1 cellular context compared by ENCODE assay signal in the genomic region with DNA sequence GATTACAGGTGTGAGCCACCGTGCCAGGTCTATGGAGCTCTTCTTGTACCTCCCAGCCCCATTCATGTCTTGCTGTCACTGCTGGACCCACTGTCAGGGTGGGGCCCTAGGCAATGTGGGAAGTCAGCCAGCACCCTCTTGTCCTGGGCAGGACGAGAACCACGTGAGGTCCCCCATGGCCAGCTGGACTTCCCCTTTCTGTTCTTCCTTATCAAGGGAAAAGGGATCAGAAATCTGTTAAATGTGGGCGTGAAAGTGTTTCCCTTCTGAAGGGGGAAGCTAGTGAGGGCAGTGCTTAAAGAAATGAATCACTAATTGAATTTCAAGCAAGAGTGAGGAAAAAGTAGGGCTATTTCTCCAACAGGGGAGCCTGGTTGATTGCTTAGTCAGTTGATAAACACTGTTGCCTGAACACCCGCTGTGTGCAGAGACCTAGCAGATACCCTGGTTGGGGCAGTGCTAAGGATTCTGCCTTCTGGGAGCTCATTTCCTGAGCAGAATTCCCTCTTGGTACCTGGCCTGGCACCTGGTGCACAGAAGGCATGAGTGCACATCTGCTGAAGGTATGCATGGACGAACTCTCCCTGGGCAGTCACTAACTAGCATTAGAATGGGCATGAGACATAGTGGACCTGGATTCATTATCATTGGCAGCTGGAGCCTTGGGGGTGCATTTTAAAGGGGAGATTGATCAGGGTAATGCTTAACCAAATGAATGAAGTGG.
TF ChIP-seq lines count a peak whose summit lies in the region.

No MANE protein-coding gene starts in this region.

TF ChIP-seq in K562, 482 proteins besides CTCF, POLR2A, EP300 and RAD21 (continued from another document and continues in another):
- TF ChIP-seq, protein P1, sequence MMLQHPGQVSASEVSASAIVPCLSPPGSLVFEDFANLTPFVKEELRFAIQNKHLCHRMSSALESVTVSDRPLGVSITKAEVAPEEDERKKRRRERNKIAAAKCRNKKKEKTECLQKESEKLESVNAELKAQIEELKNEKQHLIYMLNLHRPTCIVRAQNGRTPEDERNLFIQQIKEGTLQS (IDR thresholded peaks at IDR 0.05), result no peak
- TF ChIP-seq, protein P1 (CRISPR knock-in tag; conservative IDR thresholded peaks at IDR 0.05), result no peak
- TF ChIP-seq ZNF263 (CRISPR knock-in tag; IDR thresholded peaks at IDR 0.05; ENCODE audit: borderline replicate concordance), result no peak
- TF ChIP-seq GATA2 (CRISPR knock-in tag; IDR thresholded peaks at IDR 0.05), result peak; percentile 26; the same call in 1 of the 2 replicates
- TF ChIP-seq, protein P2, sequence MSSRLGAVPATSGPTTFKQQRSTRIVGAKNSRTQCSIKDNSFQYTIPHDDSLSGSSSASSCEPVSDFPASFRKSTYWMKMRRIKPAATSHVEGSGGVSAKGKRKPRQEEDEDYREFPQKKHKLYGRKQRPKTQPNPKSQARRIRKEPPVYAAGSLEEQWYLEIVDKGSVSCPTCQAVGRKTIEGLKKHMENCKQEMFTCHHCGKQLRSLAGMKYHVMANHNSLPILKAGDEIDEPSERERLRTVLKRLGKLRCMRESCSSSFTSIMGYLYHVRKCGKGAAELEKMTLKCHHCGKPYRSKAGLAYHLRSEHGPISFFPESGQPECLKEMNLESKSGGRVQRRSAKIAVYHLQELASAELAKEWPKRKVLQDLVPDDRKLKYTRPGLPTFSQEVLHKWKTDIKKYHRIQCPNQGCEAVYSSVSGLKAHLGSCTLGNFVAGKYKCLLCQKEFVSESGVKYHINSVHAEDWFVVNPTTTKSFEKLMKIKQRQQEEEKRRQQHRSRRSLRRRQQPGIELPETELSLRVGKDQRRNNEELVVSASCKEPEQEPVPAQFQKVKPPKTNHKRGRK (tag; IDR thresholded peaks at IDR 0.05), result no peak
- TF ChIP-seq NFXL1 (CRISPR knock-in tag; IDR thresholded peaks at IDR 0.05), result no peak
- TF ChIP-seq, protein P3, sequence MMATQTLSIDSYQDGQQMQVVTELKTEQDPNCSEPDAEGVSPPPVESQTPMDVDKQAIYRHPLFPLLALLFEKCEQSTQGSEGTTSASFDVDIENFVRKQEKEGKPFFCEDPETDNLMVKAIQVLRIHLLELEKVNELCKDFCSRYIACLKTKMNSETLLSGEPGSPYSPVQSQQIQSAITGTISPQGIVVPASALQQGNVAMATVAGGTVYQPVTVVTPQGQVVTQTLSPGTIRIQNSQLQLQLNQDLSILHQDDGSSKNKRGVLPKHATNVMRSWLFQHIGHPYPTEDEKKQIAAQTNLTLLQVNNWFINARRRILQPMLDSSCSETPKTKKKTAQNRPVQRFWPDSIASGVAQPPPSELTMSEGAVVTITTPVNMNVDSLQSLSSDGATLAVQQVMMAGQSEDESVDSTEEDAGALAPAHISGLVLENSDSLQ (IDR thresholded peaks at IDR 0.05), result 0 out of 2 replicates have a peak, but pooled peaks have one; percentile 16
- no peak for TF ChIP-seq CEBPG (CRISPR knock-in tag; IDR thresholded peaks at IDR 0.05)
- TF ChIP-seq CEBPG (tag; conservative IDR thresholded peaks at IDR 0.05 in 1 of 2, IDR thresholded peaks at IDR 0.05 in 1 of 2), result no peak
- TF ChIP-seq, protein P4, sequence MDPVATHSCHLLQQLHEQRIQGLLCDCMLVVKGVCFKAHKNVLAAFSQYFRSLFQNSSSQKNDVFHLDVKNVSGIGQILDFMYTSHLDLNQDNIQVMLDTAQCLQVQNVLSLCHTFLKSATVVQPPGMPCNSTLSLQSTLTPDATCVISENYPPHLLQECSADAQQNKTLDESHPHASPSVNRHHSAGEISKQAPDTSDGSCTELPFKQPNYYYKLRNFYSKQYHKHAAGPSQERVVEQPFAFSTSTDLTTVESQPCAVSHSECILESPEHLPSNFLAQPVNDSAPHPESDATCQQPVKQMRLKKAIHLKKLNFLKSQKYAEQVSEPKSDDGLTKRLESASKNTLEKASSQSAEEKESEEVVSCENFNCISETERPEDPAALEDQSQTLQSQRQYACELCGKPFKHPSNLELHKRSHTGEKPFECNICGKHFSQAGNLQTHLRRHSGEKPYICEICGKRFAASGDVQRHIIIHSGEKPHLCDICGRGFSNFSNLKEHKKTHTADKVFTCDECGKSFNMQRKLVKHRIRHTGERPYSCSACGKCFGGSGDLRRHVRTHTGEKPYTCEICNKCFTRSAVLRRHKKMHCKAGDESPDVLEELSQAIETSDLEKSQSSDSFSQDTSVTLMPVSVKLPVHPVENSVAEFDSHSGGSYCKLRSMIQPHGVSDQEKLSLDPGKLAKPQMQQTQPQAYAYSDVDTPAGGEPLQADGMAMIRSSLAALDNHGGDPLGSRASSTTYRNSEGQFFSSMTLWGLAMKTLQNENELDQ (CRISPR knock-in tag; IDR thresholded peaks at IDR 0.05; ENCODE audit: borderline replicate concordance), result no peak
- peak; percentile 88 for TF ChIP-seq BHLHE40 (IDR thresholded peaks at IDR 0.05; ENCODE audit: low read length)
- TF ChIP-seq MTF1 (CRISPR knock-in tag; IDR thresholded peaks at IDR 0.05; ENCODE audit: borderline replicate concordance), result no peak
- peak; percentile 45; the same call in 1 of the 2 replicates for TF ChIP-seq CBFA2T2 (conservative IDR thresholded peaks at IDR 0.05)
- TF ChIP-seq PHTF2 (CRISPR knock-in tag; IDR thresholded peaks at IDR 0.05), result no peak
- TF ChIP-seq ZNF24 (IDR thresholded peaks at IDR 0.05), result no peak
- TF ChIP-seq ZEB2 (IDR thresholded peaks at IDR 0.05), result no peak
- TF ChIP-seq RB1 (IDR thresholded peaks at IDR 0.05; ENCODE audit: low read depth), result no peak
- no peak for TF ChIP-seq IRF2 (CRISPR knock-in tag; IDR thresholded peaks at IDR 0.05)
- no peak for TF ChIP-seq SMARCB1 (IDR thresholded peaks at IDR 0.05; ENCODE audit: insufficient read length, low read depth)
- no peak for TF ChIP-seq STAT5B (CRISPR knock-in tag; IDR thresholded peaks at IDR 0.05)
- peak; percentile 64; the same call in 1 of the 2 replicates for TF ChIP-seq KLF16 (IDR thresholded peaks at IDR 0.05)
- TF ChIP-seq, protein P5, sequence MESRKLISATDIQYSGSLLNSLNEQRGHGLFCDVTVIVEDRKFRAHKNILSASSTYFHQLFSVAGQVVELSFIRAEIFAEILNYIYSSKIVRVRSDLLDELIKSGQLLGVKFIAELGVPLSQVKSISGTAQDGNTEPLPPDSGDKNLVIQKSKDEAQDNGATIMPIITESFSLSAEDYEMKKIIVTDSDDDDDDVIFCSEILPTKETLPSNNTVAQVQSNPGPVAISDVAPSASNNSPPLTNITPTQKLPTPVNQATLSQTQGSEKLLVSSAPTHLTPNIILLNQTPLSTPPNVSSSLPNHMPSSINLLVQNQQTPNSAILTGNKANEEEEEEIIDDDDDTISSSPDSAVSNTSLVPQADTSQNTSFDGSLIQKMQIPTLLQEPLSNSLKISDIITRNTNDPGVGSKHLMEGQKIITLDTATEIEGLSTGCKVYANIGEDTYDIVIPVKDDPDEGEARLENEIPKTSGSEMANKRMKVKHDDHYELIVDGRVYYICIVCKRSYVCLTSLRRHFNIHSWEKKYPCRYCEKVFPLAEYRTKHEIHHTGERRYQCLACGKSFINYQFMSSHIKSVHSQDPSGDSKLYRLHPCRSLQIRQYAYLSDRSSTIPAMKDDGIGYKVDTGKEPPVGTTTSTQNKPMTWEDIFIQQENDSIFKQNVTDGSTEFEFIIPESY (CRISPR knock-in tag; IDR thresholded peaks at IDR 0.05), result no peak
- TF ChIP-seq RFX1 (IDR thresholded peaks at IDR 0.05), result no peak
- no peak for TF ChIP-seq CHCHD3 (CRISPR knock-in tag; IDR thresholded peaks at IDR 0.05)
- TF ChIP-seq SMAD3 (CRISPR knock-in tag; conservative IDR thresholded peaks at IDR 0.05), result no peak
- TF ChIP-seq, protein P6, sequence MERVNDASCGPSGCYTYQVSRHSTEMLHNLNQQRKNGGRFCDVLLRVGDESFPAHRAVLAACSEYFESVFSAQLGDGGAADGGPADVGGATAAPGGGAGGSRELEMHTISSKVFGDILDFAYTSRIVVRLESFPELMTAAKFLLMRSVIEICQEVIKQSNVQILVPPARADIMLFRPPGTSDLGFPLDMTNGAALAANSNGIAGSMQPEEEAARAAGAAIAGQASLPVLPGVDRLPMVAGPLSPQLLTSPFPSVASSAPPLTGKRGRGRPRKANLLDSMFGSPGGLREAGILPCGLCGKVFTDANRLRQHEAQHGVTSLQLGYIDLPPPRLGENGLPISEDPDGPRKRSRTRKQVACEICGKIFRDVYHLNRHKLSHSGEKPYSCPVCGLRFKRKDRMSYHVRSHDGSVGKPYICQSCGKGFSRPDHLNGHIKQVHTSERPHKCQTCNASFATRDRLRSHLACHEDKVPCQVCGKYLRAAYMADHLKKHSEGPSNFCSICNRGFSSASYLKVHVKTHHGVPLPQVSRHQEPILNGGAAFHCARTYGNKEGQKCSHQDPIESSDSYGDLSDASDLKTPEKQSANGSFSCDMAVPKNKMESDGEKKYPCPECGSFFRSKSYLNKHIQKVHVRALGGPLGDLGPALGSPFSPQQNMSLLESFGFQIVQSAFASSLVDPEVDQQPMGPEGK (CRISPR knock-in tag; IDR thresholded peaks at IDR 0.05; ENCODE audit: borderline replicate concordance), result no peak
- TF ChIP-seq, protein P7, sequence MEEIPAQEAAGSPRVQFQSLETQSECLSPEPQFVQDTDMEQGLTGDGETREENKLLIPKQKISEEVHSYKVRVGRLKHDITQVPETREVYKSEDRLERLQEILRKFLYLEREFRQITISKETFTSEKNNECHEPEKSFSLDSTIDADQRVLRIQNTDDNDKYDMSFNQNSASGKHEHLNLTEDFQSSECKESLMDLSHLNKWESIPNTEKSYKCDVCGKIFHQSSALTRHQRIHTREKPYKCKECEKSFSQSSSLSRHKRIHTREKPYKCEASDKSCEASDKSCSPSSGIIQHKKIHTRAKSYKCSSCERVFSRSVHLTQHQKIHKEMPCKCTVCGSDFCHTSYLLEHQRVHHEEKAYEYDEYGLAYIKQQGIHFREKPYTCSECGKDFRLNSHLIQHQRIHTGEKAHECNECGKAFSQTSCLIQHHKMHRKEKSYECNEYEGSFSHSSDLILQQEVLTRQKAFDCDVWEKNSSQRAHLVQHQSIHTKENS (CRISPR knock-in tag; IDR thresholded peaks at IDR 0.05), result no peak
- TF ChIP-seq ATF1 (CRISPR knock-in tag; IDR thresholded peaks at IDR 0.05), result no peak
- TF ChIP-seq ATF1 (tag; IDR thresholded peaks at IDR 0.05), result peak; percentile 39; the same call in 1 of the 2 replicates
- TF ChIP-seq ZNF444 (CRISPR knock-in tag; IDR thresholded peaks at IDR 0.05), result no peak
- peak; percentile 53 for TF ChIP-seq DACH1 (IDR thresholded peaks at IDR 0.05; ENCODE audit: partially characterized antibody)
- TF ChIP-seq, protein P8, sequence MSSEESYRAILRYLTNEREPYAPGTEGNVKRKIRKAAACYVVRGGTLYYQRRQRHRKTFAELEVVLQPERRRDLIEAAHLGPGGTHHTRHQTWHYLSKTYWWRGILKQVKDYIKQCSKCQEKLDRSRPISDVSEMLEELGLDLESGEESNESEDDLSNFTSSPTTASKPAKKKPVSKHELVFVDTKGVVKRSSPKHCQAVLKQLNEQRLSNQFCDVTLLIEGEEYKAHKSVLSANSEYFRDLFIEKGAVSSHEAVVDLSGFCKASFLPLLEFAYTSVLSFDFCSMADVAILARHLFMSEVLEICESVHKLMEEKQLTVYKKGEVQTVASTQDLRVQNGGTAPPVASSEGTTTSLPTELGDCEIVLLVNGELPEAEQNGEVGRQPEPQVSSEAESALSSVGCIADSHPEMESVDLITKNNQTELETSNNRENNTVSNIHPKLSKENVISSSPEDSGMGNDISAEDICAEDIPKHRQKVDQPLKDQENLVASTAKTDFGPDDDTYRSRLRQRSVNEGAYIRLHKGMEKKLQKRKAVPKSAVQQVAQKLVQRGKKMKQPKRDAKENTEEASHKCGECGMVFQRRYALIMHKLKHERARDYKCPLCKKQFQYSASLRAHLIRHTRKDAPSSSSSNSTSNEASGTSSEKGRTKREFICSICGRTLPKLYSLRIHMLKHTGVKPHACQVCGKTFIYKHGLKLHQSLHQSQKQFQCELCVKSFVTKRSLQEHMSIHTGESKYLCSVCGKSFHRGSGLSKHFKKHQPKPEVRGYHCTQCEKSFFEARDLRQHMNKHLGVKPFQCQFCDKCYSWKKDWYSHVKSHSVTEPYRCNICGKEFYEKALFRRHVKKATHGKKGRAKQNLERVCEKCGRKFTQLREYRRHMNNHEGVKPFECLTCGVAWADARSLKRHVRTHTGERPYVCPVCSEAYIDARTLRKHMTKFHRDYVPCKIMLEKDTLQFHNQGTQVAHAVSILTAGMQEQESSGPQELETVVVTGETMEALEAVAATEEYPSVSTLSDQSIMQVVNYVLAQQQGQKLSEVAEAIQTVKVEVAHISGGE (CRISPR knock-in tag; IDR thresholded peaks at IDR 0.05), result peak in 1 of 3 experiments; percentile 56; a peak in 2 of 6 replicates
- TF ChIP-seq, protein P9, sequence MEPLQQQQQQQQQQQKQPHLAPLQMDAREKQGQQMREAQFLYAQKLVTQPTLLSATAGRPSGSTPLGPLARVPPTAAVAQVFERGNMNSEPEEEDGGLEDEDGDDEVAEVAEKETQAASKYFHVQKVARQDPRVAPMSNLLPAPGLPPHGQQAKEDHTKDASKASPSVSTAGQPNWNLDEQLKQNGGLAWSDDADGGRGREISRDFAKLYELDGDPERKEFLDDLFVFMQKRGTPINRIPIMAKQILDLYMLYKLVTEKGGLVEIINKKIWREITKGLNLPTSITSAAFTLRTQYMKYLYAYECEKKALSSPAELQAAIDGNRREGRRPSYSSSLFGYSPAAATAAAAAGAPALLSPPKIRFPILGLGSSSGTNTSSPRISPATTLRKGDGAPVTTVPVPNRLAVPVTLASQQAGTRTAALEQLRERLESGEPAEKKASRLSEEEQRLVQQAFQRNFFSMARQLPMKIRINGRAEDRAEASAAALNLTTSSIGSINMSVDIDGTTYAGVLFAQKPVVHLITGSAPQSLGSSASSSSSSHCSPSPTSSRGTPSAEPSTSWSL (CRISPR knock-in tag; IDR thresholded peaks at IDR 0.05; ENCODE audit: borderline replicate concordance), result no peak
- TF ChIP-seq, protein P10, sequence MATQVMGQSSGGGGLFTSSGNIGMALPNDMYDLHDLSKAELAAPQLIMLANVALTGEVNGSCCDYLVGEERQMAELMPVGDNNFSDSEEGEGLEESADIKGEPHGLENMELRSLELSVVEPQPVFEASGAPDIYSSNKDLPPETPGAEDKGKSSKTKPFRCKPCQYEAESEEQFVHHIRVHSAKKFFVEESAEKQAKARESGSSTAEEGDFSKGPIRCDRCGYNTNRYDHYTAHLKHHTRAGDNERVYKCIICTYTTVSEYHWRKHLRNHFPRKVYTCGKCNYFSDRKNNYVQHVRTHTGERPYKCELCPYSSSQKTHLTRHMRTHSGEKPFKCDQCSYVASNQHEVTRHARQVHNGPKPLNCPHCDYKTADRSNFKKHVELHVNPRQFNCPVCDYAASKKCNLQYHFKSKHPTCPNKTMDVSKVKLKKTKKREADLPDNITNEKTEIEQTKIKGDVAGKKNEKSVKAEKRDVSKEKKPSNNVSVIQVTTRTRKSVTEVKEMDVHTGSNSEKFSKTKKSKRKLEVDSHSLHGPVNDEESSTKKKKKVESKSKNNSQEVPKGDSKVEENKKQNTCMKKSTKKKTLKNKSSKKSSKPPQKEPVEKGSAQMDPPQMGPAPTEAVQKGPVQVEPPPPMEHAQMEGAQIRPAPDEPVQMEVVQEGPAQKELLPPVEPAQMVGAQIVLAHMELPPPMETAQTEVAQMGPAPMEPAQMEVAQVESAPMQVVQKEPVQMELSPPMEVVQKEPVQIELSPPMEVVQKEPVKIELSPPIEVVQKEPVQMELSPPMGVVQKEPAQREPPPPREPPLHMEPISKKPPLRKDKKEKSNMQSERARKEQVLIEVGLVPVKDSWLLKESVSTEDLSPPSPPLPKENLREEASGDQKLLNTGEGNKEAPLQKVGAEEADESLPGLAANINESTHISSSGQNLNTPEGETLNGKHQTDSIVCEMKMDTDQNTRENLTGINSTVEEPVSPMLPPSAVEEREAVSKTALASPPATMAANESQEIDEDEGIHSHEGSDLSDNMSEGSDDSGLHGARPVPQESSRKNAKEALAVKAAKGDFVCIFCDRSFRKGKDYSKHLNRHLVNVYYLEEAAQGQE (CRISPR knock-in tag; IDR thresholded peaks at IDR 0.05; ENCODE audit: low read depth), result no peak
- TF ChIP-seq ZZZ3 (IDR thresholded peaks at IDR 0.05), result no peak
- no peak for TF ChIP-seq TCFL5 (CRISPR knock-in tag; conservative IDR thresholded peaks at IDR 0.05)
- TF ChIP-seq HDAC2 (IDR thresholded peaks at IDR 0.05), result peak; percentile 50; the same call in 1 of the 2 replicates
